In the genomic region with DNA sequence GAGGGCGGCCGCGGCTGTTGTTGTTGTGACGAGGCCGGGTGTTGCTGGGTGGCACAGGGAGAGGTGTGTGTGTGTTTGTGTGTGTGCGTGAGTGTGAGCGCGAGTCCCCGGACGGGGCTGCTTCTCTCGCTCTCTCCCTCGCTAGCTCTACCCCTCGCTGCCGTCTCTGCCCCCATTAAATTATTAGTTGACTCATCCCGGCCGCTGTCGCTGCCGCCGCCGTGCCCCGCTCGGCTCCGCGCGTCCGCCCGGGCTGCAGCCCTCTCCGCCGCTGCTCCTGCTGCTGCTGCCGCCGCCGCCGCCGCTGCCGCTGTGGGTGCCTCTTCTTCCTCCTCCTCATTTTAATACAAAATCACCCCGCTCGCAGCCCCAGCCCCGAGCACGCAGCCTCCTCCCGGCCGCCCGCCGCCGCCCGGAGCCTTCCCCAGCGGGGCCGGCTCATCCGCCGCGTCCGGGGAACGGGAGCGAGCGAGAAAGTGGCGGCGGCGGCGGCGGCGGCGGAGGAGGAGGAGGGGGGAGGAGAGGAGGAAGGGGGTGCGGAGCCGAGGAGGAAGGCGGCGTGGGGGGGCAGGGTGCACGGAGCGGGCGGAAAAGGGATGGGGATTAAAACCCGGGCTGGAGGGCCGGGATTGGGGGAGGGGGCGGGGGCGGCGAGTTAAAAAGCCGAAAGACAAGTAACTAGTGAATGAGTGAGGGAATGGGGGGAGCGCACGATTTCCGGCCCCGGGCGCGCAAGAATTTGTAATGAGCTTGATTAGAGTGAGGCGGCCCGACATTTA, we compare ENCODE assay signal across 8 cellular contexts. TPM values are rescaled to one million over a fixed set of nuclear protein-coding genes. Genes with fewer than 3 reads are reported as not detected.
A peak's percentile ranks its signal among the peaks of the same experiment; 100 is the strongest.
DNase-seq lines count a peak whose midpoint lies in the region; ATAC-seq, FAIRE-seq and TF ChIP-seq lines count a peak whose summit lies in the region.

TSS of gene SATB1 (minus strand) at position 478 of the 779 bp plus-strand sequence. CDS start 4,372 bp downstream, outside the sequence.

- H3K4me3 ChIP-seq in Caco-2 (ENCODE audit: low read depth, low read length) = peak within 1 kb of the TSS; percentile 72
- peak within 1 kb of the TSS; percentile 69 for H3K4me3 ChIP-seq in Karpas-422 (ENCODE audit: low read length)
- peak within 1 kb of the TSS; percentile 89 for H3K4me3 ChIP-seq in astrocyte (ENCODE audit: insufficient read depth, low read depth, low read length)
- peak within 1 kb of the TSS; percentile 88 for H3K4me3 ChIP-seq in right cardiac atrium (ENCODE audit: low read length)

- H3K79me2 ChIP-seq in Karpas-422 (ENCODE audit: low read length) (no peaks in the 10 kb centered on the region), astrocyte (ENCODE audit: insufficient read depth, low read length) (no peaks in the 10 kb centered on the region)

- no TSS peak for BruUV-seq in Caco-2 (replicated peaks; lab: Mats Ljungman, UMichigan)

- H3K27me3 ChIP-seq in Caco-2 (replicated peaks; ENCODE audit: control insufficient read depth, insufficient read depth, low read length) (no peaks in the 10 kb centered on the region), Karpas-422 (ENCODE audit: low read length) (no peaks in the 10 kb centered on the region), astrocyte (ENCODE audit: insufficient read depth, low read length) (peaks cover 2% of the 10 kb centered on the region), right cardiac atrium (ENCODE audit: control insufficient read depth, insufficient read depth) (no peaks in the 10 kb centered on the region)

- H3K9me2 ChIP-seq in Karpas-422 (replicated peaks; ENCODE audit: insufficient read depth, low read length) = no peaks in the 10 kb centered on the region

- intact Hi-C loops in Caco-2 (cut with micrococcal nuclease; ENCODE audit: unreplicated experiment) = loop anchor here (1.0 to 2.0 kb wide), 2 partner anchors 19 to 334 kb away; no protein-coding TSS in a partner anchor
- intact Hi-C loops in right cardiac atrium (cut with DNase I) = no loop called here

- H3K9ac ChIP-seq in Karpas-422 (ENCODE audit: low read length) (peak within 1 kb of the TSS; percentile 72), astrocyte (ENCODE audit: low read length) (peak within 1 kb of the TSS; percentile 89)

- no peak for FAIRE-seq in astrocyte (lab: Jason Lieb, UNC)

- H3K4me3 Mint-ChIP-seq in Caco-2 (ENCODE audit: unreplicated experiment) (peak within 1 kb of the TSS; percentile 86), T-helper 17 cell (peak within 1 kb of the TSS; percentile 97), astrocyte (ENCODE audit: unreplicated experiment) (peak within 1 kb of the TSS; percentile 93)

- POLR2A ChIA-PET in Caco-2 (lab: Charles Lee) = no interaction called here

- no peaks in the 10 kb centered on the region for H4K20me1 ChIP-seq in Karpas-422 (ENCODE audit: insufficient read depth, low read depth, low read length)
- H4K20me1 ChIP-seq in astrocyte (ENCODE audit: insufficient read depth, low read length) = no peaks in the 10 kb centered on the region

- H3K4me2 ChIP-seq in Karpas-422 (ENCODE audit: low read depth, low read length, poor library complexity, severe bottlenecking) (peak within 1 kb of the TSS; percentile 79), astrocyte (ENCODE audit: low read length) (peak within 1 kb of the TSS; percentile 100)

- no peaks in the 10 kb centered on the region for H3K36me3 ChIP-seq in Caco-2 (ENCODE audit: control insufficient read depth, insufficient read depth, low read length)
- no peaks in the 10 kb centered on the region for H3K36me3 ChIP-seq in Karpas-422 (ENCODE audit: insufficient read depth, low read length)
- H3K36me3 ChIP-seq in astrocyte (ENCODE audit: insufficient read depth, low read length) = no peaks in the 10 kb centered on the region

- whole genome bisulfite sequencing in right cardiac atrium = under 1% methylated on average over 82 of the region's 82 CpGs

- no peaks in the 10 kb centered on the region for H3K4me1 ChIP-seq in Caco-2
- H3K4me1 ChIP-seq in Karpas-422 (ENCODE audit: low read length) = peaks cover 21% of the 10 kb centered on the region
- peaks cover 3% of the 10 kb centered on the region for H3K4me1 ChIP-seq in astrocyte (ENCODE audit: insufficient read depth, low read length)
- no peaks in the 10 kb centered on the region for H3K4me1 ChIP-seq in right cardiac atrium (ENCODE audit: control insufficient read depth, insufficient read depth, low read length)

- H3K9me3 ChIP-seq in Caco-2 = no peaks in the 10 kb centered on the region
- no peaks in the 10 kb centered on the region for H3K9me3 ChIP-seq in Karpas-422 (ENCODE audit: low read length)
- no peaks in the 10 kb centered on the region for H3K9me3 ChIP-seq in T-helper 17 cell (ENCODE audit: control insufficient read depth, low read length, poor library complexity, severe bottlenecking)
- H3K9me3 ChIP-seq in astrocyte (ENCODE audit: insufficient read depth, low read depth, low read length) = no peaks in the 10 kb centered on the region
- H3K9me3 ChIP-seq in right cardiac atrium (ENCODE audit: control insufficient read depth, low read length) = no peaks in the 10 kb centered on the region

- peak within 1 kb of the TSS; percentile 97 for H2AFZ ChIP-seq in Karpas-422 (ENCODE audit: low read length)
- peak within 1 kb of the TSS; percentile 89 for H2AFZ ChIP-seq in astrocyte (ENCODE audit: low read depth, low read length)

- H3K9me3 Mint-ChIP-seq in Caco-2 (ENCODE audit: unreplicated experiment) (no peaks in the 10 kb centered on the region), astrocyte (ENCODE audit: unreplicated experiment) (no peaks in the 10 kb centered on the region)

- H3K4me1 Mint-ChIP-seq in Caco-2 (ENCODE audit: low read depth, unreplicated experiment) = peaks cover 10% of the 10 kb centered on the region
- peaks cover 51% of the 10 kb centered on the region for H3K4me1 Mint-ChIP-seq in T-helper 17 cell
- H3K4me1 Mint-ChIP-seq in astrocyte (ENCODE audit: low read depth, unreplicated experiment) = peaks cover 13% of the 10 kb centered on the region

- CTCF ChIA-PET in Caco-2 (lab: Charles Lee) = no interaction called here

- ATAC-seq in GM21576 (IDR thresholded peaks at IDR 0.05; ENCODE audit: unreplicated experiment) (peak; percentile 32), T-helper 17 cell (peak; percentile 54), right cardiac atrium (peak; percentile 87 to 91)

- no peak within 1 kb of the TSS for H3K27ac ChIP-seq in Karpas-422 (ENCODE audit: low read length)
- H3K27ac ChIP-seq in astrocyte (ENCODE audit: low read depth, low read length) = peak within 1 kb of the TSS; percentile 43
- H3K27ac ChIP-seq in right cardiac atrium (ENCODE audit: low read length) = peak within 1 kb of the TSS; percentile 87

- TF ChIP-seq CTCF in Caco-2 (IDR thresholded peaks at IDR 0.05; ENCODE audit: insufficient read depth in 1 of 2, low read depth in 1 of 2, low read length in 1 of 2, severe bottlenecking in 1 of 2, unreplicated experiment in 1 of 2) (no peak), astrocyte (IDR thresholded peaks at IDR 0.05; ENCODE audit: insufficient read depth, low read depth, low read length) (no peak)

- no peaks in the 10 kb centered on the region for H3K27me3 Mint-ChIP-seq in Caco-2 (ENCODE audit: insufficient read depth, unreplicated experiment)
- no peaks in the 10 kb centered on the region for H3K27me3 Mint-ChIP-seq in T-helper 17 cell
- no peaks in the 10 kb centered on the region for H3K27me3 Mint-ChIP-seq in astrocyte (ENCODE audit: low read depth, unreplicated experiment)

- H3K27ac Mint-ChIP-seq in Caco-2 (ENCODE audit: unreplicated experiment) (peak within 1 kb of the TSS; percentile 76), T-helper 17 cell (peak within 1 kb of the TSS; percentile 98), astrocyte (ENCODE audit: unreplicated experiment) (peak within 1 kb of the TSS; percentile 86)

- DNase-seq in Caco-2 (peak; percentile 49 to 54), Karpas-422 (peak; percentile 79), T-helper 17 cell (peak; percentile 48 to 56 (median 53)), astrocyte (ENCODE audit: low read depth) (peak; percentile 55), right cardiac atrium (peak; percentile 82 to 95 (median 93)), putamen (ENCODE audit: low spot score) (peak; percentile 75), middle frontal gyrus (ENCODE audit: extremely low spot score, low spot score) (no peak)

- peaks cover 17% of the 10 kb centered on the region for H3K36me3 Mint-ChIP-seq in Caco-2 (ENCODE audit: insufficient read depth, unreplicated experiment)
- peaks cover 5% of the 10 kb centered on the region for H3K36me3 Mint-ChIP-seq in T-helper 17 cell (ENCODE audit: low read depth)
- H3K36me3 Mint-ChIP-seq in astrocyte (ENCODE audit: low read depth, unreplicated experiment) = no peaks in the 10 kb centered on the region

RNA-seq across cellular contexts. Expression of gene SATB1, which starts in this region (rescaled TPM):
- total RNA-seq in Caco-2 (2022) (13.8 and 16.4 TPM in 2 replicates), T-helper 17 cell (100 to 1,000 TPM; 208 TPM), astrocyte (17.7 and 18.0 TPM in 2 replicates), right cardiac atrium (10 to 100 TPM; 32.7 to 48.3 (median 38.0) TPM)
- total RNA-seq in Karpas-422 (2014; rRNA removed; shearing (Covaris generic); ENCODE audit: low replicate concordance) = 5.9 and 6.8 TPM in 2 replicates
- 21.5 TPM for polyA plus RNA-seq in right cardiac atrium

Comparison
In these comparisons a context has a peak if more than half of its experiments do, and no peak if none do; other contexts are left out.
1. RNA of gene SATB1 (total RNA-seq): 208 TPM in T-helper 17 cell; 32.7 to 48.3 TPM in right cardiac atrium, 17.7 to 18.0 TPM in astrocyte, 13.8 to 16.4 TPM in Caco-2 and 5.9 to 6.8 TPM in Karpas-422; every median in the first group is over 4 times any median in the second.
2. ATAC-seq: peak in every context shown above with its lines; median percentile 89 in right cardiac atrium; 54 in T-helper 17 cell; 32 in GM21576.
3. Peak in every context shown above with its lines, with median percentiles within 50 percentile points of each other: H3K4me3 ChIP-seq, H3K27ac Mint-ChIP-seq and H3K4me3 Mint-ChIP-seq.